ENCODE assay signal across 17 cellular contexts in the genomic region with DNA sequence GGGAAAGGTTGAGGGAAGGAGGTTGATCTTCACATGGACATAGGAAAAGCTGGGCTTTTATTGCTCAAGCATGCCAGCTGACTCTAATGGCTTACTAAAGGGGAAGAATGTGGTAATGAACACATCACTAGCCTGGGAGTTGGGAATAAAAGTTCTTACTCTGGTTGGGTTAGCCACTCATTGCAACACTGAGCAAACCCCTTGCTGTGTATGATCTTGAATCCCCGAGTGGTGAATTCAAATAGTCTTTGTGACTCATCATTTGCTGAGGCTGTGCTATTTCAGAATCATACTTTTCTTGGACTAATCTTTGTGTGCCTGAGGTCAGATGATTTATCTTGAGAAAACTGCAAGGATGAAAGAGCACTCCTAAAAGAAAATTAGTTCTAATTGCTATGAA.
DNase-seq lines count a peak whose midpoint lies in the region; TF ChIP-seq lines count a peak whose summit lies in the region.
"Had no signal": no experiment of that assay in that cellular context is flagged by ENCODE, and none has a peak within 500 bp of the region (broad histone marks: within the 10 kb centered on the region; RNA-seq: fewer than 3 reads in every experiment).

No MANE protein-coding gene starts in this region.

- peaks cover 0 to 8% (median 2%) of the 10 kb centered on the region in 5 donors for H3K4me1 ChIP-seq in subcutaneous abdominal adipose tissue (ENCODE audit: control insufficient read depth in 5 of 5, insufficient read depth in 5 of 5, low read length in 5 of 5)
- H3K4me1 ChIP-seq: thyroid gland had no signal

- H3K27me3 ChIP-seq in subcutaneous abdominal adipose tissue (ENCODE audit: control insufficient read depth in 5 of 5, insufficient read depth in 4 of 5, low read length in 5 of 5): no peaks in the 10 kb centered on the region
- H3K27me3 ChIP-seq: heart left ventricle, thyroid gland had no signal

- H3K36me3 ChIP-seq in subcutaneous abdominal adipose tissue (ENCODE audit: control insufficient read depth in 5 of 5, insufficient read depth in 5 of 5, low read length in 5 of 5): no peaks in the 10 kb centered on the region
- H3K36me3 ChIP-seq: heart left ventricle, thyroid gland had no signal

- H3K27ac ChIP-seq in subcutaneous abdominal adipose tissue (ENCODE audit: low read depth, low read length): peak overlapping the region; percentile 53
- H3K27ac ChIP-seq: heart left ventricle, thyroid gland had no signal

- no peaks in the 10 kb centered on the region for H3K9me3 ChIP-seq in subcutaneous abdominal adipose tissue (ENCODE audit: control insufficient read depth in 5 of 5, low read length in 5 of 5)
- H3K9me3 ChIP-seq: thyroid gland had no signal

- H3K9ac ChIP-seq in subcutaneous abdominal adipose tissue (ENCODE audit: low read length in 5 of 5): no peak overlapping the region

- DNase-seq in NB4 (ENCODE audit: low read depth) (peak; percentile 32), amniotic epithelial cell (ENCODE audit: low read depth) (peak; percentile 4), kidney tubule cell (ENCODE audit: low spot score) (peak; percentile 75), dedifferentiated amniotic fluid mesenchymal stem cell (ENCODE audit: extremely low spot score) (no peak)
- DNase-seq in activated CD8-positive, alpha-beta memory T cell treated with anti-CD3 and anti-CD28 coated beads, Interleukin-2, amount 50 U/mL, for 4 hours: no peak
- DNase-seq in activated naive CD4-positive, alpha-beta T cell (lab: John Stamatoyannopoulos, UW): no peak
- DNase-seq: activated effector memory CD4-positive, alpha-beta T cell treated with anti-CD3 and anti-CD28 coated beads, Interleukin-2, amount 50 U/mL, for 16 hours; anterior cingulate cortex; cortex of kidney; erythroblast; heart left ventricle; islet precursor cell; NCI-H748 treated with DMSO at 0.1 percent for 48 hours; nucleus accumbens; small intestine; thyroid gland had no signal

- no peak for TF ChIP-seq POLR2A in NB4 (IDR thresholded peaks at IDR 0.05; ENCODE audit: extremely low read depth, insufficient read length)

- no peak for TF ChIP-seq CTCF in NB4 (IDR thresholded peaks at IDR 0.05; ENCODE audit: low read depth, low read length)

- no peak overlapping the region for H3K4me3 ChIP-seq in NB4 (ENCODE audit: low read depth, low read length)
- no peak overlapping the region for H3K4me3 ChIP-seq in subcutaneous abdominal adipose tissue (ENCODE audit: low read depth in 1 of 5, low read length in 5 of 5)
- H3K4me3 ChIP-seq: heart left ventricle, thyroid gland had no signal

Comparison
In these comparisons a context has a peak if more than half of its experiments do, and no peak if none do; other contexts are left out.
1. DNase-seq: peak in NB4 (single experiment), amniotic epithelial cell (single experiment) and kidney tubule cell (single experiment); none in dedifferentiated amniotic fluid mesenchymal stem cell (single experiment), activated CD8-positive, alpha-beta memory T cell treated with anti-CD3 and anti-CD28 coated beads, Interleukin-2, amount 50 U/mL, for 4 hours (single experiment) and activated naive CD4-positive, alpha-beta T cell (0 of 4).